ENCODE assay signal across 19 cellular contexts in the genomic region with DNA sequence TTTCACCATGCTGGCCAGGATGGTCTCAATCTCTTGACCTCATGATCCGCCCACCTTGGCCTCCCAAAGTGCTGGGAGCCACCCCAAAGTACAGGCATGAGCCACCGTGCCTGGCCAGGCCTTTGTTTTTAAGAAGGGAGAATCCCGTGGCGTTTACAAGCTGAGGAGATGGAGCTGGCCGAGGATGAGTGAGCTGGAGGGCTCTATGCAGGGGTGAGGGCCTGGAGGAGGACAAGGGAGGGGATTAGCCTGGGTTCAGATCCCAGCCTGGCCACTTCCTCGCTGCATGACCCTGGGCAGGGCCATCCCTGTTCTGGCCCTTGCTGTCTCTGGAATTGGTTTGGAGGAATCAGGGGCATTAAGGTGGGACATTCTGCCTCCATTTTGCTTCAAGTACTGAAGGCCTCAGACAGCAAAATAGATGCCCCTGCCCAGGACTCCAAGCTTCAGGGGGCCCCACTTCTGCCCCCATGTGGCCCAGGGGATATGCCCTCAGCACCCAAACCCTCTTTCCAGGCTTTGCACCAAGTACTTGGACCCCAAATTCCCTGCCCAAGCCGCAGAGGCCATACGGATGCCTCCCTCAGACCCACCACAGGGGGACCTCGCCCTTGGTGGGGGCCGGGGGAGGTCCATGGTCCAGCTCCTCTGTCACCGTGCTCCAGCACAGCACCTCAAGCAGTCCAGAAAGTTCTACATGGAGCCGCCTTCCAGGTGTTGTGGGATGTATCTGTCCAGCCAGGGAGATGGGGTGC. TPM values are rescaled to one million over a fixed set of nuclear protein-coding genes. Genes with fewer than 3 reads are reported as not detected.
A peak's percentile ranks its signal among the peaks of the same experiment; 100 is the strongest.
DNase-seq lines count a peak whose midpoint lies in the region; ATAC-seq and TF ChIP-seq lines count a peak whose summit lies in the region.
"Had no signal": no experiment of that assay in that cellular context is flagged by ENCODE, and none has a peak within 500 bp of the region (broad histone marks: within the 10 kb centered on the region; RNA-seq: fewer than 3 reads in every experiment).

No MANE protein-coding gene starts in this region.

- no peak overlapping the region for H3K4me3 ChIP-seq in H7 (ENCODE audit: insufficient read depth, low read depth, low read length)
- H3K4me3 ChIP-seq in PC-3 (ENCODE audit: low read length): no peak overlapping the region
- no peak overlapping the region for H3K4me3 ChIP-seq in neural progenitor cell
- no peak overlapping the region for H3K4me3 ChIP-seq in upper lobe of left lung

- ATAC-seq in PC-3 (no peak), upper lobe of left lung (ENCODE audit: low FRiP score in 2 of 2) (no peak), HG02623 (IDR thresholded peaks at IDR 0.05; ENCODE audit: unreplicated experiment) (no peak), HG02759 (IDR thresholded peaks at IDR 0.05; ENCODE audit: unreplicated experiment) (no peak)

- peak; percentile 39 for DNase-seq in H7
- no peak for DNase-seq in PC-3
- no peak for DNase-seq in neural progenitor cell (ENCODE audit: low spot score)
- no peak for DNase-seq in G401 (ENCODE audit: low spot score)
- DNase-seq in upper lobe of left lung: no peak
- DNase-seq: ACHN, C1 segment of cervical spinal cord, DMS79, HCEC 1CT, KG1, MV-4-11, NCI-H1417, NCI-H187, NCI-H2227 treated with DMSO at 0.1 percent for 48 hours, NCI-H524 had no signal

- H3K36me3 Mint-ChIP-seq in neural progenitor cell: no peaks in the 10 kb centered on the region
- H3K36me3 Mint-ChIP-seq: CD8-positive, alpha-beta memory T cell had no signal

- POLR2A ChIA-PET in PC-3 (lab: Charles Lee; ENCODE audit: unreplicated experiment): interaction anchor here (0.7 kb wide), 1 partner anchor 28 kb away, joined by 3 read pairs; a partner anchor contains a TSS

- H3K27me3 Mint-ChIP-seq in neural progenitor cell (ENCODE audit: insufficient read depth, low read depth): peaks cover 9% of the 10 kb centered on the region
- H3K27me3 Mint-ChIP-seq: CD8-positive, alpha-beta memory T cell had no signal

- H3K79me2 ChIP-seq in PC-3 (ENCODE audit: low read length): no peaks in the 10 kb centered on the region
- H3K79me2 ChIP-seq in neural progenitor cell (ENCODE audit: low read depth): no peaks in the 10 kb centered on the region

- 88 to 90% methylated on average over 12 of the region's 12 CpGs for WGBS in upper lobe of left lung, 2 donors

- intact Hi-C loops in PC-3 (cut with micrococcal nuclease): no loop called here

- no peak overlapping the region for H3K27ac ChIP-seq in PC-3 (ENCODE audit: low read length)
- no peak overlapping the region for H3K27ac ChIP-seq in neural progenitor cell
- H3K27ac ChIP-seq in upper lobe of left lung: no peak overlapping the region

- H3K36me3 ChIP-seq in H7 (replicated peaks; ENCODE audit: control insufficient read depth, insufficient read depth, low read length) (no peaks in the 10 kb centered on the region), PC-3 (ENCODE audit: low read depth, low read length) (peaks cover 3% of the 10 kb centered on the region; the same call in 1 of the 2 replicates), neural progenitor cell (no peaks in the 10 kb centered on the region), upper lobe of left lung (no peaks in the 10 kb centered on the region)

- peaks cover 11% of the 10 kb centered on the region for H3K9me3 Mint-ChIP-seq in neural progenitor cell
- H3K9me3 Mint-ChIP-seq: CD8-positive, alpha-beta memory T cell; T-helper 1 cell treated with Interleukin-12 subunit alpha and Interleukin-12 subunit beta and Interleukin-4 antibody, amounts not matched to agents 30 μg/mL and 1 μg/mL, for 36 hours had no signal

- H2AFZ ChIP-seq in PC-3 (ENCODE audit: low read length) (no peak overlapping the region), neural progenitor cell (replicated peaks) (no peak overlapping the region)

- H3K4me1 Mint-ChIP-seq in neural progenitor cell: no peaks in the 10 kb centered on the region

- BruUV-seq in PC-3 (replicated peaks; lab: Mats Ljungman, UMichigan): no TSS peak

- H3K4me1 ChIP-seq in PC-3 (ENCODE audit: insufficient read depth, low read length) (peaks cover 16% of the 10 kb centered on the region), neural progenitor cell (no peaks in the 10 kb centered on the region), upper lobe of left lung (peaks cover 9 to 18% (median 16%) of the 10 kb centered on the region in 4 donors)

- no peak for TF ChIP-seq EP300 in upper lobe of left lung (IDR thresholded peaks at IDR 0.05)

- no peak overlapping the region for H3K27ac Mint-ChIP-seq in neural progenitor cell
- H3K27ac Mint-ChIP-seq: CD8-positive, alpha-beta memory T cell; T-helper 1 cell treated with Interleukin-12 subunit alpha and Interleukin-12 subunit beta and Interleukin-4 antibody, amounts not matched to agents 30 μg/mL and 1 μg/mL, for 36 hours had no signal

- CTCF ChIA-PET in PC-3 (lab: Charles Lee): interaction anchor here (0.7 kb wide), 1 partner anchor 899 kb away, joined by 4 read pairs; a partner anchor contains a TSS

- H3K4me2 ChIP-seq in PC-3 (ENCODE audit: low read length) (no peak overlapping the region), neural progenitor cell (no peak overlapping the region)

- no peaks in the 10 kb centered on the region for H3F3A ChIP-seq in PC-3 (ENCODE audit: low read length, unreplicated experiment)
- H3F3A ChIP-seq in neural progenitor cell (ENCODE audit: low read depth): no peaks in the 10 kb centered on the region

- H3K9me3 ChIP-seq in PC-3 (ENCODE audit: low read length) (peaks cover 7% of the 10 kb centered on the region), neural progenitor cell (ENCODE audit: low read depth) (no peaks in the 10 kb centered on the region), upper lobe of left lung (no peaks in the 10 kb centered on the region)

- no peak for TF ChIP-seq POLR2A in upper lobe of left lung (IDR thresholded peaks at IDR 0.05)

- H4K20me1 ChIP-seq in PC-3 (ENCODE audit: low read length) (no peaks in the 10 kb centered on the region), neural progenitor cell (ENCODE audit: low read depth) (no peaks in the 10 kb centered on the region)

- H3K4me3 Mint-ChIP-seq in neural progenitor cell: no peak overlapping the region
- H3K4me3 Mint-ChIP-seq: CD8-positive, alpha-beta memory T cell; T-helper 1 cell treated with Interleukin-12 subunit alpha and Interleukin-12 subunit beta and Interleukin-4 antibody, amounts not matched to agents 30 μg/mL and 1 μg/mL, for 36 hours had no signal

- peaks cover 2% of the 10 kb centered on the region; the same call in 1 of the 2 replicates for H3K27me3 ChIP-seq in H7 (ENCODE audit: control insufficient read depth, insufficient read depth, low read length)
- H3K27me3 ChIP-seq in PC-3 (ENCODE audit: low read length): no peaks in the 10 kb centered on the region
- no peaks in the 10 kb centered on the region for H3K27me3 ChIP-seq in neural progenitor cell
- no peaks in the 10 kb centered on the region for H3K27me3 ChIP-seq in upper lobe of left lung

- no peaks in the 10 kb centered on the region for H3K9me2 ChIP-seq in PC-3 (replicated peaks; ENCODE audit: low read length)

- in situ Hi-C loops in G401 (cut with HindIII; ENCODE audit: low sequenced_read_pairs): no loop called here

- H3K9ac ChIP-seq in PC-3 (ENCODE audit: low read length) (no peak overlapping the region), neural progenitor cell (no peak overlapping the region)

- 0 out of 2 replicates have a peak, but pooled peaks have one; percentile 23 for TF ChIP-seq CTCF in PC-3 (conservative IDR thresholded peaks at IDR 0.05; ENCODE audit: low read depth, low read length)
- peak; percentile 5 for TF ChIP-seq CTCF in neural progenitor cell (IDR thresholded peaks at IDR 0.05)
- no peak for TF ChIP-seq CTCF in upper lobe of left lung (IDR thresholded peaks at IDR 0.05)

RNA-seq across cellular contexts. Expression of a gene that starts 12.1 kb away (rescaled TPM):
- 28.3 and 28.6 TPM in 2 replicates for total RNA-seq in H7 (2014; rRNA removed; shearing (Covaris generic))
- total RNA-seq in PC-3 (2014; rRNA removed) (64.3 and 83.5 TPM in 2 replicates), neural progenitor cell (ENCODE audit: low replicate concordance) (7.3 and 24.0 TPM in 2 replicates), upper lobe of left lung (10 to 100 TPM; 51.5 to 79.4 (median 67.6) TPM)
- 25.5 and 27.8 TPM in 2 replicates for total RNA-seq in G401 (2014; rRNA removed; shearing (Covaris generic))

RNA-seq across cellular contexts. Expression of a gene that starts 28.5 kb away (rescaled TPM):
- total RNA-seq in H7 (2014; rRNA removed; shearing (Covaris generic)): 38.4 and 47.0 TPM in 2 replicates
- total RNA-seq in PC-3 (2014; rRNA removed) (74.9 and 75.9 TPM in 2 replicates), neural progenitor cell (ENCODE audit: low replicate concordance) (9.7 and 19.9 TPM in 2 replicates), upper lobe of left lung (10 to 100 TPM; 13.9 to 37.5 (median 24.0) TPM)
- 15.7 and 17.4 TPM in 2 replicates for total RNA-seq in G401 (2014; rRNA removed; shearing (Covaris generic))

Comparison
In these comparisons a context has a peak if more than half of its experiments do, and no peak if none do; other contexts are left out.
1. CTCF ChIP-seq: peak in PC-3 (single experiment) and neural progenitor cell (single experiment); none in upper lobe of left lung (0 of 6).